ENCODE assay signal across 33 cellular contexts in the genomic region with DNA sequence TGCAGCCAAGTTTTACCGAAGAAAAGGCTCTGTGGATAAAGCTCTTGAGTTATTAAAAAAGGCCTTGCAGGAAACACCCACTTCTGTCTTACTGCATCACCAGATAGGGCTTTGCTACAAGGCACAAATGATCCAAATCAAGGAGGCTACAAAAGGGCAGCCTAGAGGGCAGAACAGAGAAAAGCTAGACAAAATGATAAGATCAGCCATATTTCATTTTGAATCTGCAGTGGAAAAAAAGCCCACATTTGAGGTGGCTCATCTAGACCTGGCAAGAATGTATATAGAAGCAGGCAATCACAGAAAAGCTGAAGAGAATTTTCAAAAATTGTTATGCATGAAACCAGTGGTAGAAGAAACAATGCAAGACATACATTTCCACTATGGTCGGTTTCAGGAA. TPM values are rescaled to one million over a fixed set of nuclear protein-coding genes. Genes with fewer than 3 reads are reported as not detected.
"Had no signal": no experiment of that assay in that cellular context is flagged by ENCODE, and none has a peak within 500 bp of the region (broad histone marks: within the 10 kb centered on the region; RNA-seq: fewer than 3 reads in every experiment).

No MANE protein-coding gene starts in this region.

- H3K27ac Mint-ChIP-seq: mesothelial cell of epicardium had no signal

- H3K4me3 ChIP-seq: coronary artery, dorsolateral prefrontal cortex, esophagus squamous epithelium, gastrocnemius medialis, heart right ventricle, left lung, lower lobe of right lung, mucosa of descending colon had no signal

- H3K27me3 Mint-ChIP-seq: naive B cell had no signal

- ATAC-seq: gastrocnemius medialis, heart right ventricle, left cardiac atrium, left ventricle myocardium superior, lower lobe of right lung, mucosa of descending colon had no signal

- DNase-seq: dermis blood vessel endothelial cell; dorsolateral prefrontal cortex; effector CD4-positive, alpha-beta T cell; effector memory CD4-positive, alpha-beta T cell; esophagus squamous epithelium; foreskin fibroblast; foreskin melanocyte; gastrocnemius medialis; glutamatergic neuron; head of caudate nucleus; heart right ventricle; hippocampal formation; left cardiac atrium; left lung; left ventricle myocardium superior; lower lobe of right lung; mesenchymal stem cell; mucosa of descending colon; naive B cell had no signal

- H3K4me1 ChIP-seq: lower lobe of right lung had no signal

- FAIRE-seq: colon, endothelial cell of umbilical vein, islet of Langerhans, keratinocyte had no signal

- H3K4me1 Mint-ChIP-seq: mesothelial cell of epicardium had no signal

- H3K9me3 ChIP-seq: esophagus squamous epithelium, gastrocnemius medialis, left lung, lower lobe of right lung, mucosa of descending colon had no signal

- H3K4me3 Mint-ChIP-seq: mesothelial cell of epicardium, naive B cell had no signal

- H3K27me3 ChIP-seq: dorsolateral prefrontal cortex, esophagus squamous epithelium, gastrocnemius medialis, heart right ventricle, left lung had no signal

- H3K27ac ChIP-seq: coronary artery, esophagus squamous epithelium, gastrocnemius medialis, heart right ventricle, left lung, lower lobe of right lung had no signal

RNA-seq across cellular contexts. Expression of gene IFIT1B, which starts 25.2 kb away (rescaled TPM):
- total RNA-seq: dermis blood vessel endothelial cell, endothelial cell of umbilical vein, epithelial cell of proximal tubule, esophagus squamous epithelium, gastrocnemius medialis, glomerular endothelial cell, kidney epithelial cell, left cardiac atrium, left lung, left ventricle myocardium superior, lower leg skin, lower lobe of right lung, lung microvascular endothelial cell, mesenteric fat pad, mesothelial cell of epicardium, mucosa of descending colon, myocyte had no signal
- polyA plus RNA-seq: endothelial cell of umbilical vein, esophagus, heart right ventricle, keratinocyte had no signal
